Comparison of ENCODE assay signal across 8 cellular contexts in the genomic region with DNA sequence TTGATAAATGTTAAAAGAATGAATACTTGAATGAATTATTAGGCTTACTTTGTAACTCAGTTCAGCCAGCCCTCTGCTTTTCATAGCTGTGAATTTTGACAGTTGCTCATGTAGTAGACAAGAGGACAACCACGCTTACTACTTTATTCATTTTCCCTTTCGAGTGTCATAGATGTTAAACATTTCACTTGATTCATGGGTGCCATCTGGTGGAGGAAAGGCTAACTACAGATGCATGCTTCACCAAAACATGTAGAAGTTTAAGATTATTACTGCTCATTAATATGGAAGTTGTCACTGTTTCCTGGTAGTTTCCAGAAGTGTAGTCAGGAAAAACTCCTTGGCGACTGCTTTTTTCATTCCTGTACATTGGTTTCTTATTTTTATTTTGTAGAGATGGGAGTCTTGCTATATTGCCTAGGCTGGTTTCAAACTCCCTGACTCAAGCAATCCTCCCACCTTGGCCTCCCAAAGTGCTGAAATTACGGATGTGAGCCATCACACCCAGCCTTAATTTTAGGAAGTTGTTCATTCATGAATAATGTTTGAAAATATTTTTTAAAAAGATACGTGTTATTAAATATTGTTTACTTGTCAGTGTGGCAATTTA.
DNase-seq lines count a peak whose midpoint lies in the region; ATAC-seq, FAIRE-seq and TF ChIP-seq lines count a peak whose summit lies in the region.

No MANE protein-coding gene starts in this region.

- intact Hi-C loops in Calu3 (cut with micrococcal nuclease; ENCODE audit: unreplicated experiment) = loop anchor here (1.0 to 10.0 kb wide), 7 partner anchors 21 to 497 kb away; a partner anchor contains a TSS
- intact Hi-C loops in pancreas (cut with DNase I) = loop anchor here in 1 of 3 donors (10.0 kb wide), 1 partner anchor 237 kb away; no protein-coding TSS in a partner anchor
- intact Hi-C loops in vagina (cut with DNase I) = loop anchor here (2.0 kb wide), 1 partner anchor 237 kb away; no protein-coding TSS in a partner anchor

- no peak overlapping the region for H3K27ac Mint-ChIP-seq in Calu3 (ENCODE audit: unreplicated experiment)

- H3K4me3 Mint-ChIP-seq in Calu3 (ENCODE audit: low read depth, unreplicated experiment) = no peak overlapping the region

- TF ChIP-seq POLR2A in vagina (IDR thresholded peaks at IDR 0.05) = no peak

- ATAC-seq in GM21717 (IDR thresholded peaks at IDR 0.05; ENCODE audit: unreplicated experiment) = peak; percentile 98
- ATAC-seq in pancreas = peak; percentile 86 to 98 (median 96)

- H3K9me3 Mint-ChIP-seq in Calu3 (ENCODE audit: low read depth, unreplicated experiment) = peaks cover 4% of the 10 kb centered on the region

- peaks cover 17% of the 10 kb centered on the region for H3K4me1 Mint-ChIP-seq in Calu3 (ENCODE audit: low read depth, unreplicated experiment)

- no peaks in the 10 kb centered on the region for H3K36me3 Mint-ChIP-seq in Calu3 (ENCODE audit: insufficient read depth, unreplicated experiment)

- WGBS in pancreas, 2 donors = 21 to 30% methylated on average over 5 of the region's 5 CpGs

- H3K4me3 ChIP-seq in fibroblast of the aortic adventitia (ENCODE audit: low read depth, low read length) (no peak overlapping the region), pancreas (no peak overlapping the region), vagina (no peak overlapping the region)

- H3K27me3 Mint-ChIP-seq in Calu3 (ENCODE audit: unreplicated experiment) = no peaks in the 10 kb centered on the region

- no peaks in the 10 kb centered on the region for H3K9me3 ChIP-seq in pancreas
- H3K9me3 ChIP-seq in vagina = no peaks in the 10 kb centered on the region

- no peaks in the 10 kb centered on the region for H3K27me3 ChIP-seq in pancreas
- H3K27me3 ChIP-seq in vagina = no peaks in the 10 kb centered on the region

- peak; percentile 90 for DNase-seq in Calu3
- DNase-seq in KBM-7 = peak; percentile 82
- DNase-seq in activated T-cell treated with anti-CD3 and anti-CD28 coated beads for 24 hours (ENCODE audit: low read depth) = peak; percentile 63
- DNase-seq in fibroblast of the aortic adventitia (ENCODE audit: low read depth) = peak; percentile 82
- peak in 4 of 6 donors; percentile 35 to 79 (median 54) for DNase-seq in pancreas
- DNase-seq in vagina (ENCODE audit: extremely low spot score in 2 of 2) = no peak
- no peak for DNase-seq in NCI-H2227 (lab: John Stamatoyannopoulos, UW; ENCODE audit: unreplicated experiment)

- H3K4me1 ChIP-seq in pancreas = peaks cover 0 to 4% (median 0%) of the 10 kb centered on the region in 3 donors
- H3K4me1 ChIP-seq in vagina = no peaks in the 10 kb centered on the region

- no TSS peak for BruUV-seq in Calu3 (replicated peaks; lab: Mats Ljungman, UMichigan)

- CTCF ChIA-PET in Calu3 (lab: Charles Lee) = interaction anchor here (0.9 to 1.1 kb wide), 8 partner anchors 183 to 365 kb away, joined by 3 to 4 read pairs (median 3); no protein-coding TSS in a partner anchor

- FAIRE-seq in pancreas (lab: Jason Lieb, UNC) = peak; percentile 91

- H3K27ac ChIP-seq in pancreas (no peak overlapping the region), vagina (no peak overlapping the region)

- H3K36me3 ChIP-seq in pancreas (no peaks in the 10 kb centered on the region), vagina (no peaks in the 10 kb centered on the region)

- TF ChIP-seq CTCF in Calu3 (IDR thresholded peaks at IDR 0.05; ENCODE audit: unreplicated experiment) = peak; percentile 79
- TF ChIP-seq CTCF in fibroblast of the aortic adventitia (IDR thresholded peaks at IDR 0.05; ENCODE audit: insufficient read depth, low read length) = peak; percentile 84
- TF ChIP-seq CTCF in pancreas (IDR thresholded peaks at IDR 0.05) = peak; percentile 58 to 79 (median 70)
- TF ChIP-seq CTCF in vagina (IDR thresholded peaks at IDR 0.05) = peak; percentile 40 to 84 (median 78)

- in situ Hi-C loops in KBM-7 (cut with MboI; ENCODE audit: low pct_unique_long_range_greater_than_20kb, low sequenced_read_pairs) = loop anchor here (25.0 kb wide), 2 partner anchors 230 to 470 kb away; no protein-coding TSS in a partner anchor

Comparison
In these comparisons a context has a peak if more than half of its experiments do, and no peak if none do; other contexts are left out.
1. DNase-seq: peak in Calu3 (single experiment), KBM-7 (single experiment), activated T-cell treated with anti-CD3 and anti-CD28 coated beads for 24 hours (single experiment), fibroblast of the aortic adventitia (single experiment) and pancreas (4 of 6); none in vagina (0 of 2) and NCI-H2227 (single experiment).
2. Peak in every context shown above with its lines, with median percentiles within 50 percentile points of each other: CTCF ChIP-seq.